ENCODE assay signal across 1 cellular context in the genomic region with DNA sequence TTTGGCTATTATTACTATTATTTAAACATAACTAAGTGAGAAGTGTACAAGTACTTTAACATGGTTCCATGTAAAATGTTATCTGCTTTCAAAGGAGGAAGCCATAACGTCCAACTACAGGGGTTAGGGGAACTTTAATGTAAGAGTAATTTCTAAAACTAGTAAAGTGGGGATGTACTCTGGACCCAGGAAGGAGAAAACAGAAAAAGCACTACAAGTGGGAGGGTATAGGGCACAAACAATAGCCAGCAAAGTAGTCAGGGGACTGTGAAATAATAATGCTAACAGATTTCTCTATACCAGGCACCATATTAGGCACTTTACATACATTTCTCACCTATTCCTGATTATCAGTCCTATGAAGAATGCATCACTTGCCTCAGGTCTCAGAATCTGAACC.
TF ChIP-seq lines count a peak whose summit lies in the region.

No MANE protein-coding gene starts in this region.

TF ChIP-seq in GM12878, 131 proteins besides CTCF, POLR2A, EP300 and RAD21:
- TF ChIP-seq POLR2AphosphoS5 (IDR thresholded peaks at IDR 0.05; ENCODE audit: low read length) = no peak
- no peak for TF ChIP-seq FOXM1 (IDR thresholded peaks at IDR 0.05; ENCODE audit: low read depth, low read length)
- TF ChIP-seq ZNF274 (IDR thresholded peaks at IDR 0.05; ENCODE audit: insufficient read depth, insufficient read length) = no peak
- TF ChIP-seq, protein P1, sequence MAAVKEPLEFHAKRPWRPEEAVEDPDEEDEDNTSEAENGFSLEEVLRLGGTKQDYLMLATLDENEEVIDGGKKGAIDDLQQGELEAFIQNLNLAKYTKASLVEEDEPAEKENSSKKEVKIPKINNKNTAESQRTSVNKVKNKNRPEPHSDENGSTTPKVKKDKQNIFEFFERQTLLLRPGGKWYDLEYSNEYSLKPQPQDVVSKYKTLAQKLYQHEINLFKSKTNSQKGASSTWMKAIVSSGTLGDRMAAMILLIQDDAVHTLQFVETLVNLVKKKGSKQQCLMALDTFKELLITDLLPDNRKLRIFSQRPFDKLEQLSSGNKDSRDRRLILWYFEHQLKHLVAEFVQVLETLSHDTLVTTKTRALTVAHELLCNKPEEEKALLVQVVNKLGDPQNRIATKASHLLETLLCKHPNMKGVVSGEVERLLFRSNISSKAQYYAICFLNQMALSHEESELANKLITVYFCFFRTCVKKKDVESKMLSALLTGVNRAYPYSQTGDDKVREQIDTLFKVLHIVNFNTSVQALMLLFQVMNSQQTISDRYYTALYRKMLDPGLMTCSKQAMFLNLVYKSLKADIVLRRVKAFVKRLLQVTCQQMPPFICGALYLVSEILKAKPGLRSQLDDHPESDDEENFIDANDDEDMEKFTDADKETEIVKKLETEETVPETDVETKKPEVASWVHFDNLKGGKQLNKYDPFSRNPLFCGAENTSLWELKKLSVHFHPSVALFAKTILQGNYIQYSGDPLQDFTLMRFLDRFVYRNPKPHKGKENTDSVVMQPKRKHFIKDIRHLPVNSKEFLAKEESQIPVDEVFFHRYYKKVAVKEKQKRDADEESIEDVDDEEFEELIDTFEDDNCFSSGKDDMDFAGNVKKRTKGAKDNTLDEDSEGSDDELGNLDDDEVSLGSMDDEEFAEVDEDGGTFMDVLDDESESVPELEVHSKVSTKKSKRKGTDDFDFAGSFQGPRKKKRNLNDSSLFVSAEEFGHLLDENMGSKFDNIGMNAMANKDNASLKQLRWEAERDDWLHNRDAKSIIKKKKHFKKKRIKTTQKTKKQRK (IDR thresholded peaks at IDR 0.05; ENCODE audit: low read depth, low read length) = no peak
- no peak for TF ChIP-seq IKZF1 (conservative IDR thresholded peaks at IDR 0.05)
- no peak for TF ChIP-seq CBX5 (IDR thresholded peaks at IDR 0.05; ENCODE audit: low read depth)
